Comparison of ENCODE assay signal across 22 cellular contexts in genomic region chr3:154241496-154241895, GRCh38.
DNase-seq lines count a peak whose midpoint lies in the region; ATAC-seq and TF ChIP-seq lines count a peak whose summit lies in the region.
"Had no signal": no experiment of that assay in that cellular context is flagged by ENCODE, and none has a peak within 500 bp of the region (broad histone marks: within the 10 kb centered on the region; RNA-seq: fewer than 3 reads in every experiment).

No MANE protein-coding gene starts in this region.

- TF ChIP-seq EP300 in tibial nerve (IDR thresholded peaks at IDR 0.05) = no peak

- peaks cover 0 to 60% (median 16%) of the 10 kb centered on the region in 4 donors for H3K4me1 ChIP-seq in tibial nerve

- ATAC-seq in HG02885 (IDR thresholded peaks at IDR 0.05; ENCODE audit: poor library complexity, unreplicated experiment) = no peak
- ATAC-seq: A549, HCT116, HepG2 had no signal

- no peaks in the 10 kb centered on the region for H3K27me3 ChIP-seq in tibial nerve

- no peak for TF ChIP-seq POLR2A in tibial nerve (IDR thresholded peaks at IDR 0.05)

- H3K27ac ChIP-seq in coronary artery = peak overlapping the region; percentile 17 to 66
- H3K27ac ChIP-seq in tibial nerve = peak overlapping the region in 3 of 4 donors; percentile 63 to 92 (median 82)
- H3K27ac ChIP-seq: 22Rv1, A549, C4-2B had no signal

- no peak overlapping the region for H3K4me3 ChIP-seq in coronary artery
- H3K4me3 ChIP-seq in tibial nerve = no peak overlapping the region
- H3K4me3 ChIP-seq: A549 had no signal

- TF ChIP-seq CTCF in coronary artery (IDR thresholded peaks at IDR 0.05) (no peak), tibial nerve (IDR thresholded peaks at IDR 0.05) (no peak)

- no peaks in the 10 kb centered on the region for H3K9me3 ChIP-seq in tibial nerve
- H3K9me3 ChIP-seq: A549, Caco-2 had no signal

- DNase-seq in ELF-1 (ENCODE audit: low read depth, low spot score) (peak; percentile 38), coronary artery (ENCODE audit: low spot score) (no peak), islet precursor cell (peak; percentile 61), tibial nerve (ENCODE audit: low spot score in 2 of 2) (no peak), HT-29 (ENCODE audit: low spot score) (no peak), NCI-H1105 (lab: John Stamatoyannopoulos, UW) (no peak)
- DNase-seq: AML-193; CD4-positive, alpha-beta T cell; DMS153; DMS79; GF-D8; GOT3; H7; HFFc6; KBM-7 had no signal

- WGBS in tibial nerve, 2 donors = 87 to 94% methylated on average over 5 of the region's 5 CpGs

- H3K36me3 ChIP-seq in tibial nerve = peaks cover 0 to 14% (median 0%) of the 10 kb centered on the region in 3 donors

Comparison
In these comparisons a context has a peak if more than half of its experiments do, and no peak if none do; other contexts are left out.
1. DNase-seq: peak in ELF-1 (single experiment) and islet precursor cell (single experiment); none in coronary artery (single experiment), tibial nerve (0 of 2), HT-29 (single experiment) and NCI-H1105 (single experiment).